25 cellular contexts compared by ENCODE assay signal in the genomic region with DNA sequence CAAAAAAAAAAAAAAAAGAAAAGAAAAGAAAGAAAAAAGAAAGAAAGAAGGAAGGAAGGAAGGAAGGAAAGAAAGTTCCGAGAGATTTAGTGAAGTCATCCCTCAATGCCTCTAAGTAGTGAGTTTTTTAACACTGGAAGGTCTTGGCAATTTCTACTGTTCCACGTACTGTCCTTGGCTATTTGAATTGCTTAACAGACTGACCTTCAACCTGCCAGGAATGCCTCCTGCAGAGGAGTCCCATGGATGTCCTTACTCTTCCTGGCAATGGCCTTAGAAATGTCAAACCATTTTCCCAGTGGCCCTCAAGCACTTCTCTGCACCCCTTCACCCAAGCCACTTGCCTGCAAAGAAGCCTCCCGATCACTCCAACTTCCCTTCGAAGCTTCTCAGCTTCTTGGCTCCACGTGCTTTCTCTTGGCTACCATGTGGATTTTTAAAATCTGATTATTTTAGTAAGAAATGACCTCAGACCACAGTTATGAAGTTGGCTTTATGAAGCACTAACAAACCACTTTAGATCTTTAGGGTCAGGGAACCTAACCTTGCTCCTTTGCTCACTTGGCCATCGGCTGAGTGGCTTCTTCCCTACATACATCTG.
"Had no signal": no experiment of that assay in that cellular context is flagged by ENCODE, and none has a peak within 500 bp of the region (broad histone marks: within the 10 kb centered on the region; RNA-seq: fewer than 3 reads in every experiment).

No MANE protein-coding gene starts in this region.

- H3K9me3 Mint-ChIP-seq: central memory CD8-positive, alpha-beta T cell; effector memory CD8-positive, alpha-beta T cell; immature natural killer cell; memory B cell; naive thymus-derived CD4-positive, alpha-beta T cell; nephron; stimulated activated memory B cell treated with anti-CD40 and anti-IgM and Interleukin-4, amounts not matched to agents 10 μg/mL and 1 μg/mL and 100 μg/mL, for 72 hours; type B pancreatic cell had no signal

- H3K4me1 Mint-ChIP-seq: central memory CD8-positive, alpha-beta T cell had no signal

- H3K9me3 ChIP-seq: prostate gland, spleen, testis, tibial artery had no signal

- FAIRE-seq: keratinocyte had no signal

- H3K36me3 ChIP-seq: prostate gland, spleen, tibial artery had no signal

- H3K4me3 ChIP-seq: coronary artery, lung, prostate gland, skin epidermis, spleen, testis, tibial artery had no signal

- H3K27me3 Mint-ChIP-seq: central memory CD8-positive, alpha-beta T cell; effector memory CD8-positive, alpha-beta T cell; memory B cell; stimulated activated memory B cell treated with anti-CD40 and anti-IgM and Interleukin-4, amounts not matched to agents 10 μg/mL and 1 μg/mL and 100 μg/mL, for 72 hours had no signal

- H3K4me3 Mint-ChIP-seq: central memory CD8-positive, alpha-beta T cell; effector memory CD8-positive, alpha-beta T cell; immature natural killer cell; memory B cell; naive thymus-derived CD4-positive, alpha-beta T cell; nephron; stimulated activated memory B cell treated with anti-CD40 and anti-IgM and Interleukin-4, amounts not matched to agents 10 μg/mL and 1 μg/mL and 100 μg/mL, for 72 hours; type B pancreatic cell had no signal

- H3K36me3 Mint-ChIP-seq: memory B cell; naive thymus-derived CD4-positive, alpha-beta T cell; stimulated activated memory B cell treated with anti-CD40 and anti-IgM and Interleukin-4, amounts not matched to agents 10 μg/mL and 1 μg/mL and 100 μg/mL, for 72 hours; type B pancreatic cell had no signal

- H3K27ac ChIP-seq: coronary artery, foreskin keratinocyte, prostate gland, skin epidermis, spleen, testis, tibial artery had no signal

- H3K4me1 ChIP-seq: prostate gland had no signal

- DNase-seq: effector memory CD8-positive, alpha-beta T cell; foreskin keratinocyte; glutamatergic neuron; hypothalamus; immature natural killer cell; midbrain; naive thymus-derived CD4-positive, alpha-beta T cell; nucleus accumbens; right cardiac atrium; spleen; stimulated activated CD4-positive, alpha-beta T cell treated with anti-CD3 and anti-CD28 coated beads, Interleukin-4, amount 100 ng/mL, for 4 hours; stimulated activated naive CD8-positive, alpha-beta T cell treated with anti-CD3 and anti-CD28 coated beads, Interleukin-15, Interleukin-2, amounts not matched to agents 100 U/mL and 50 U/mL, for 24 hours; substantia nigra; testis; tibial artery had no signal

- ATAC-seq: effector memory CD8-positive, alpha-beta T cell; foreskin keratinocyte; naive thymus-derived CD4-positive, alpha-beta T cell; right cardiac atrium; stimulated activated memory B cell treated with anti-CD40 and anti-IgM and Interleukin-4, amounts not matched to agents 10 μg/mL and 1 μg/mL and 100 μg/mL, for 72 hours; stimulated activated naive CD8-positive, alpha-beta T cell treated with anti-CD3 and anti-CD28 coated beads, Interleukin-15, Interleukin-2, amounts not matched to agents 100 U/mL and 50 U/mL, for 24 hours had no signal

- H3K27ac Mint-ChIP-seq: effector memory CD8-positive, alpha-beta T cell; memory B cell; nephron; type B pancreatic cell had no signal

- H3K27me3 ChIP-seq: foreskin keratinocyte, spleen, testis had no signal
